ENCODE assay signal across 13 cellular contexts in genomic region chr13:43159007-43159406, GRCh38.
DNase-seq lines count a peak whose midpoint lies in the region; ATAC-seq and TF ChIP-seq lines count a peak whose summit lies in the region.
"Had no signal": no experiment of that assay in that cellular context is flagged by ENCODE, and none has a peak within 500 bp of the region (broad histone marks: within the 10 kb centered on the region; RNA-seq: fewer than 3 reads in every experiment).

No MANE protein-coding gene starts in this region.

- TF ChIP-seq CTCF in fibroblast of pulmonary artery (IDR thresholded peaks at IDR 0.05; ENCODE audit: low read length, missing control alignments) (peak; percentile 22), MM.1S (IDR thresholded peaks at IDR 0.05; ENCODE audit: low read length) (no peak)

- H3K36me3 Mint-ChIP-seq in effector memory CD8-positive, alpha-beta T cell (ENCODE audit: insufficient read depth), result no peaks in the 10 kb centered on the region
- H3K36me3 Mint-ChIP-seq: activated CD4-positive, alpha-beta memory T cell treated with anti-CD3 and anti-CD28 coated beads for 36 hours had no signal

- peak; percentile 8 for DNase-seq in H7
- DNase-seq in NCI-H524 (lab: John Stamatoyannopoulos, UW), result peak; percentile 9 to 57
- DNase-seq in fibroblast of pulmonary artery (ENCODE audit: low read depth), result peak; percentile 67
- DNase-seq in skeletal muscle cell (ENCODE audit: low read depth), result peak; percentile 50
- DNase-seq in MM.1S, result no peak
- no peak for DNase-seq in stimulated activated CD4-positive, alpha-beta T cell treated with anti-CD3 and anti-CD28 coated beads, Interleukin-2, amount 100 ng/mL, for 24 hours
- DNase-seq in effector memory CD8-positive, alpha-beta T cell, result no peak
- DNase-seq in SKM-1 (lab: John Stamatoyannopoulos, UW; ENCODE audit: unreplicated experiment), result no peak
- DNase-seq: activated CD4-positive, alpha-beta memory T cell treated with anti-CD3 and anti-CD28 coated beads for 36 hours; NCI-H1048; stimulated activated CD4-positive, alpha-beta T cell treated with anti-CD3 and anti-CD28 coated beads, Interleukin-4, amount 100 ng/mL, for 24 hours; tibial artery had no signal

- no peaks in the 10 kb centered on the region for H3K9me3 ChIP-seq in MM.1S (replicated peaks; ENCODE audit: insufficient read depth, low read length)
- H3K9me3 ChIP-seq: SJSA1, tibial artery had no signal

- no peak overlapping the region for H3K27ac ChIP-seq in MM.1S (ENCODE audit: low read length)
- H3K27ac ChIP-seq: SJSA1, tibial artery had no signal

- H3K4me1 Mint-ChIP-seq in effector memory CD8-positive, alpha-beta T cell (ENCODE audit: low read depth in 2 of 2), result no peaks in the 10 kb centered on the region

- no peaks in the 10 kb centered on the region for H3K79me2 ChIP-seq in MM.1S (ENCODE audit: low read length)

- H3K27me3 ChIP-seq in H7 (ENCODE audit: control insufficient read depth, insufficient read depth, low read length), result no peaks in the 10 kb centered on the region
- H3K27me3 ChIP-seq in MM.1S (replicated peaks; ENCODE audit: insufficient read depth, low read length), result no peaks in the 10 kb centered on the region
- H3K27me3 ChIP-seq: SJSA1, tibial artery had no signal

- no peaks in the 10 kb centered on the region for H3K9me3 Mint-ChIP-seq in effector memory CD8-positive, alpha-beta T cell
- H3K9me3 Mint-ChIP-seq: activated CD4-positive, alpha-beta memory T cell treated with anti-CD3 and anti-CD28 coated beads for 36 hours had no signal

- ATAC-seq in effector memory CD8-positive, alpha-beta T cell (replicated peaks), result no peak

- no peak overlapping the region for H3K9ac ChIP-seq in MM.1S (ENCODE audit: low read length)

- H3K27me3 Mint-ChIP-seq in effector memory CD8-positive, alpha-beta T cell, result peaks cover 0 to 2% of the 10 kb centered on the region in 2 donors

- H3K9me2 ChIP-seq in MM.1S (replicated peaks; ENCODE audit: insufficient read depth, low read length), result no peaks in the 10 kb centered on the region

- H4K20me1 ChIP-seq in MM.1S (ENCODE audit: insufficient read depth, low read length), result no peaks in the 10 kb centered on the region

- no peak overlapping the region for H3K4me3 ChIP-seq in H7 (ENCODE audit: insufficient read depth, low read depth, low read length)
- H3K4me3 ChIP-seq in fibroblast of pulmonary artery (replicated peaks; ENCODE audit: low read depth, low read length), result no peak overlapping the region
- no peak overlapping the region for H3K4me3 ChIP-seq in skeletal muscle cell (ENCODE audit: low read depth, low read length)
- H3K4me3 ChIP-seq in MM.1S (ENCODE audit: low read length), result no peak overlapping the region
- H3K4me3 ChIP-seq: SJSA1, tibial artery had no signal

- no peak overlapping the region for H2AFZ ChIP-seq in MM.1S (ENCODE audit: low read length)

- H3K36me3 ChIP-seq in H7 (replicated peaks; ENCODE audit: control insufficient read depth, insufficient read depth, low read length) (no peaks in the 10 kb centered on the region), MM.1S (replicated peaks; ENCODE audit: insufficient read depth, low read length) (no peaks in the 10 kb centered on the region)
- H3K36me3 ChIP-seq: SJSA1, tibial artery had no signal

- no peak overlapping the region for H3K4me3 Mint-ChIP-seq in effector memory CD8-positive, alpha-beta T cell
- H3K4me3 Mint-ChIP-seq: activated CD4-positive, alpha-beta memory T cell treated with anti-CD3 and anti-CD28 coated beads for 36 hours had no signal

- no peaks in the 10 kb centered on the region for H3F3A ChIP-seq in MM.1S (ENCODE audit: insufficient read depth, low read length)

- no peak overlapping the region for H3K4me2 ChIP-seq in MM.1S (ENCODE audit: low read depth, low read length)

- H3K27ac Mint-ChIP-seq in effector memory CD8-positive, alpha-beta T cell, result no peak overlapping the region
- H3K27ac Mint-ChIP-seq: activated CD4-positive, alpha-beta memory T cell treated with anti-CD3 and anti-CD28 coated beads for 36 hours had no signal

- H3K4me1 ChIP-seq in MM.1S (ENCODE audit: low read length), result no peaks in the 10 kb centered on the region
- H3K4me1 ChIP-seq: tibial artery had no signal

Comparison
In these comparisons a context has a peak if more than half of its experiments do, and no peak if none do; other contexts are left out.
1. DNase-seq: peak in H7 (single experiment), NCI-H524 (2 of 2), fibroblast of pulmonary artery (single experiment) and skeletal muscle cell (single experiment); none in MM.1S (single experiment), stimulated activated CD4-positive, alpha-beta T cell treated with anti-CD3 and anti-CD28 coated beads, Interleukin-2, amount 100 ng/mL, for 24 hours (0 of 2), effector memory CD8-positive, alpha-beta T cell (0 of 3) and SKM-1 (single experiment).